ENCODE assay signal across 16 cellular contexts in genomic region chr18:9765505-9765904, GRCh38. TPM values are rescaled to one million over a fixed set of nuclear protein-coding genes. Genes with fewer than 3 reads are reported as not detected.
DNase-seq lines count a peak whose midpoint lies in the region; ATAC-seq and TF ChIP-seq lines count a peak whose summit lies in the region.
"Had no signal": no experiment of that assay in that cellular context is flagged by ENCODE, and none has a peak within 500 bp of the region (broad histone marks: within the 10 kb centered on the region; RNA-seq: fewer than 3 reads in every experiment).

No MANE protein-coding gene starts in this region.

- WGBS in adrenal gland, 4 donors = 63 to 85% (median 71%) methylated on average over 4 of the region's 4 CpGs

- peak; percentile 37 for ATAC-seq in mucosa of descending colon
- no peak for ATAC-seq in activated naive CD8-positive, alpha-beta T cell treated with anti-CD3 and anti-CD28 coated beads, Interleukin-2, amount 50 U/mL, for 24 hours
- ATAC-seq: activated T-cell treated with anti-CD3 and anti-CD28 coated beads, Interleukin-2, amount 50 U/mL, for 4 hours; stimulated activated naive CD8-positive, alpha-beta T cell treated with anti-CD3 and anti-CD28 coated beads, Interleukin-15, Interleukin-2, amounts not matched to agents 100 U/mL and 50 U/mL, for 24 hours had no signal

- H3K27ac ChIP-seq in adrenal gland = peak overlapping the region in 4 of 5 donors; percentile 26 to 77 (median 64)

- no peaks in the 10 kb centered on the region for H3K27me3 ChIP-seq in adrenal gland
- no peaks in the 10 kb centered on the region for H3K27me3 ChIP-seq in H7 (ENCODE audit: control insufficient read depth, insufficient read depth, low read length)

- no peak overlapping the region for H3K4me3 ChIP-seq in adrenal gland
- no peak overlapping the region for H3K4me3 ChIP-seq in mucosa of descending colon
- H3K4me3 ChIP-seq in H7 (ENCODE audit: insufficient read depth, low read depth, low read length) = no peak overlapping the region

- no peaks in the 10 kb centered on the region for H3K9me3 Mint-ChIP-seq in activated naive CD8-positive, alpha-beta T cell treated with anti-CD3 and anti-CD28 coated beads, Interleukin-2, amount 50 U/mL, for 24 hours
- H3K9me3 Mint-ChIP-seq: activated T-cell treated with anti-CD3 and anti-CD28 coated beads, Interleukin-2, amount 50 U/mL, for 4 hours had no signal

- no peak overlapping the region for H3K4me3 Mint-ChIP-seq in activated naive CD8-positive, alpha-beta T cell treated with anti-CD3 and anti-CD28 coated beads, Interleukin-2, amount 50 U/mL, for 24 hours
- H3K4me3 Mint-ChIP-seq: activated naive CD8-positive, alpha-beta T cell; activated T-cell treated with anti-CD3 and anti-CD28 coated beads, Interleukin-2, amount 50 U/mL, for 4 hours; brain; nephron had no signal

- H3K4me1 ChIP-seq in adrenal gland (replicated peaks in 1 of 2) (peaks cover 16 to 47% of the 10 kb centered on the region in 2 donors), mucosa of descending colon (ENCODE audit: low read depth) (no peaks in the 10 kb centered on the region)

- DNase-seq in SHP77 (lab: John Stamatoyannopoulos, UW) (peak; percentile 1 to 7), SHP77 treated with DMSO at 0.1 percent for 48 hours (lab: John Stamatoyannopoulos, UW) (no peak), adrenal gland (no peak), mucosa of descending colon (no peak), H7 (no peak), cortex of kidney (lab: John Stamatoyannopoulos, UW) (no peak)
- no peak for DNase-seq in activated CD4-positive, alpha-beta T cell treated with anti-CD3 and anti-CD28 coated beads for 4 hours
- no peak for DNase-seq in activated naive CD8-positive, alpha-beta T cell treated with anti-CD3 and anti-CD28 coated beads, Interleukin-2, amount 50 U/mL, for 24 hours
- DNase-seq: activated CD4-positive, alpha-beta T cell treated with anti-CD3 and anti-CD28 coated beads, Interleukin-2, amount 50 U/mL, for 48 hours; activated T-cell treated with anti-CD3 and anti-CD28 coated beads, Interleukin-2, amount 50 U/mL, for 4 hours; NCI-H748 treated with DMSO at 0.1 percent for 48 hours; retina; stimulated activated naive CD8-positive, alpha-beta T cell treated with anti-CD3 and anti-CD28 coated beads, Interleukin-15, Interleukin-2, amounts not matched to agents 100 U/mL and 50 U/mL, for 24 hours had no signal

- no peak overlapping the region for H3K27ac Mint-ChIP-seq in activated naive CD8-positive, alpha-beta T cell treated with anti-CD3 and anti-CD28 coated beads, Interleukin-2, amount 50 U/mL, for 24 hours
- H3K27ac Mint-ChIP-seq: activated naive CD8-positive, alpha-beta T cell had no signal

- no peak for TF ChIP-seq POLR2A in adrenal gland (IDR thresholded peaks at IDR 0.05)

- H3K9me3 ChIP-seq in adrenal gland (replicated peaks in 1 of 3) (no peaks in the 10 kb centered on the region), mucosa of descending colon (no peaks in the 10 kb centered on the region)

- no peaks in the 10 kb centered on the region for H3K4me1 Mint-ChIP-seq in activated naive CD8-positive, alpha-beta T cell treated with anti-CD3 and anti-CD28 coated beads, Interleukin-2, amount 50 U/mL, for 24 hours

- intact Hi-C loops in adrenal gland (cut with DNase I) (loop anchor here in 1 of 2 donors (10.0 kb wide), 1 partner anchor 151 kb away; the partner anchor contains the start of gene PPP4R1), mucosa of descending colon (cut with DNase I, micrococcal nuclease) (loop anchor here in 1 of 2 donors (10.0 kb wide), 1 partner anchor 159 kb away; no protein-coding TSS in a partner anchor)

- no peak for TF ChIP-seq CTCF in adrenal gland (IDR thresholded peaks at IDR 0.05)
- no peak for TF ChIP-seq CTCF in mucosa of descending colon (IDR thresholded peaks at IDR 0.05)

- H3K27me3 Mint-ChIP-seq in activated naive CD8-positive, alpha-beta T cell treated with anti-CD3 and anti-CD28 coated beads, Interleukin-2, amount 50 U/mL, for 24 hours = peaks cover 4% of the 10 kb centered on the region
- H3K27me3 Mint-ChIP-seq: brain had no signal

- no peaks in the 10 kb centered on the region for H3K36me3 Mint-ChIP-seq in activated naive CD8-positive, alpha-beta T cell treated with anti-CD3 and anti-CD28 coated beads, Interleukin-2, amount 50 U/mL, for 24 hours (ENCODE audit: low read depth)
- H3K36me3 Mint-ChIP-seq: activated naive CD8-positive, alpha-beta T cell had no signal

- H3K36me3 ChIP-seq in adrenal gland (replicated peaks in 1 of 2) = no peaks in the 10 kb centered on the region
- H3K36me3 ChIP-seq in mucosa of descending colon (ENCODE audit: low read depth) = no peaks in the 10 kb centered on the region
- no peaks in the 10 kb centered on the region; the same call in 1 of the 2 replicates for H3K36me3 ChIP-seq in H7 (replicated peaks; ENCODE audit: control insufficient read depth, insufficient read depth, low read length)

RNA-seq across cellular contexts. Expression of gene RAB31, which starts 57.4 kb away (rescaled TPM):
- total RNA-seq in adrenal gland = 100 to 1,000 TPM; 102 to 365 (median 161) TPM
- 100 to 1,000 TPM in 1 of 3 donors, 10 to 100 TPM in 2; 46.6 to 130 (median 57.0) TPM for polyA plus RNA-seq in adrenal gland
- total RNA-seq in mucosa of descending colon = 10 to 100 TPM; 12.8 to 58.5 (median 27.4) TPM
- 29.6 and 29.7 TPM in 2 replicates for total RNA-seq in H7 (2014; rRNA removed; shearing (Covaris generic))

Comparison
In these comparisons a context has a peak if more than half of its experiments do, and no peak if none do; other contexts are left out.
1. DNase-seq: peak in SHP77 (2 of 2); none in SHP77 treated with DMSO at 0.1 percent for 48 hours (single experiment), adrenal gland (0 of 7), mucosa of descending colon (0 of 3), activated CD4-positive, alpha-beta T cell treated with anti-CD3 and anti-CD28 coated beads for 4 hours (0 of 2), activated naive CD8-positive, alpha-beta T cell treated with anti-CD3 and anti-CD28 coated beads, Interleukin-2, amount 50 U/mL, for 24 hours (single experiment), H7 (single experiment) and cortex of kidney (single experiment).